In genomic region chr3:36763850-36764703, GRCh38 we compare ENCODE assay signal across 1 cellular context.
TF ChIP-seq lines count a peak whose summit lies in the region.

Gene DCLK3 (minus strand): TSS chr3:36764553. CDS start chr3:36764263, 290 bp downstream.

TF ChIP-seq in GM23338, 12 proteins besides CTCF, POLR2A, EP300 and RAD21 (continued from another document):
- TF ChIP-seq ZNF462 (CRISPR knock-in tag; IDR thresholded peaks at IDR 0.05) (no peak), STAT1 (IDR thresholded peaks at IDR 0.05; ENCODE audit: unreplicated experiment) (no peak), CREB1 (CRISPR knock-in tag; IDR thresholded peaks at IDR 0.05; ENCODE audit: low read depth) (no peak), EZH2phosphoT487 (IDR thresholded peaks at IDR 0.05; ENCODE audit: unreplicated experiment) (no peak), REST (IDR thresholded peaks at IDR 0.05; ENCODE audit: unreplicated experiment) (no peak)
